20 cellular contexts compared by ENCODE assay signal in the genomic region with DNA sequence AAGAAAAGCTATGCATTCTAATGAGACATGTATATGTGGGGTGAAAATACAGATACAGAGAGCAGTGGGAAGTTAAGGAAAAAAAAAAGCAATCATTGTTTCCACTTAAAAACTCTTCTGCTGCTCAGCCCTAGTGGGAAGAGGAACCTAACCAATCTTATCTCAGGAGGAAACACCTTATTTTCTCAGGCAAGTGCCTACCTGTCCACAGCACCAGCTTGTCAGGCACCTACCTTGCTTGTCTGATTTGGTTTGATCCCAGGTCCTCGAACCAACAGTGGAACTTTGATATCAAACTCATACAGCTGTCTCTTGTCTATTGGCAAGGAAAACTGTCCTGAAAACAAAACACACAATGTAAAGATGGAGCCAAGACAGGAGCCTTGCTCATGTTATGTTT.
"Had no signal": no experiment of that assay in that cellular context is flagged by ENCODE, and none has a peak within 500 bp of the region (broad histone marks: within the 10 kb centered on the region; RNA-seq: fewer than 3 reads in every experiment).

No MANE protein-coding gene starts in this region.

- H3K9me3 ChIP-seq: lower lobe of right lung, sigmoid colon, thoracic aorta, upper lobe of right lung had no signal

- H3K27ac Mint-ChIP-seq: mesothelial cell of epicardium, nephron had no signal

- H3K4me3 Mint-ChIP-seq: activated CD4-positive, alpha-beta T cell treated with anti-CD3 and anti-CD28 coated beads, Interleukin-2, amount 10 ng/mL, durations not matched to agents 24 days and 14 days; activated CD8-positive, alpha-beta memory T cell treated with anti-CD3 and anti-CD28 coated beads, Interleukin-2, amount 10 ng/mL, durations not matched to agents 7 days and 5 days; mesothelial cell of epicardium; nephron; stimulated activated effector memory CD8-positive, alpha-beta T cell treated with anti-CD3 and anti-CD28 coated beads, Interleukin-12 subunit alpha, Interleukin-12 subunit beta, amount 100 ng/mL, for 72 hours had no signal

- H3K4me1 ChIP-seq: lower lobe of right lung, sigmoid colon, upper lobe of right lung had no signal

- H3K27me3 Mint-ChIP-seq: activated CD4-positive, alpha-beta T cell treated with anti-CD3 and anti-CD28 coated beads, Interleukin-2, amount 10 ng/mL, durations not matched to agents 24 days and 14 days; activated CD8-positive, alpha-beta memory T cell treated with anti-CD3 and anti-CD28 coated beads, Interleukin-2, amount 10 ng/mL, durations not matched to agents 7 days and 5 days; dendritic cell treated with granulocyte-macrophage colony-stimulating factor and Interleukin-4, amounts not matched to agents 40 ng/mL and 50 ng/mL, for 4 days had no signal

- H3K79me2 ChIP-seq: hepatocyte had no signal

- H3K27me3 ChIP-seq: cardiac muscle cell, hepatocyte, sigmoid colon, upper lobe of right lung had no signal

- ATAC-seq: left colon, lower lobe of right lung, upper lobe of right lung had no signal

- H3K9me3 Mint-ChIP-seq: activated CD4-positive, alpha-beta T cell treated with anti-CD3 and anti-CD28 coated beads, Interleukin-2, amount 10 ng/mL, durations not matched to agents 24 days and 14 days; activated T-helper 2 cell treated with anti-CD3 and anti-CD28 coated beads, Interferon-gamma antibody, Interleukin-2, Interleukin-4, amounts not matched to agents 10 μg/mL and 5 μg/mL and 100 μg/mL, durations not matched to agents 14 hours and 24 hours and 36 hours; dendritic cell treated with granulocyte-macrophage colony-stimulating factor and Interleukin-4, amounts not matched to agents 40 ng/mL and 50 ng/mL, for 4 days; mesothelial cell of epicardium; nephron; stimulated activated effector memory CD8-positive, alpha-beta T cell treated with anti-CD3 and anti-CD28 coated beads, Interleukin-12 subunit alpha, Interleukin-12 subunit beta, amount 100 ng/mL, for 72 hours had no signal

- H3K4me1 Mint-ChIP-seq: mesothelial cell of epicardium had no signal

- H3K27ac ChIP-seq: cardiac muscle cell, hepatocyte, lower lobe of right lung, sigmoid colon, thoracic aorta, upper lobe of right lung had no signal

- H2AFZ ChIP-seq: hepatocyte had no signal

- DNase-seq: activated CD4-positive, CD25-positive, alpha-beta regulatory T cell; amniotic stem cell; effector CD8-positive, alpha-beta T cell; left colon; lower lobe of right lung; occipital lobe; posterior cingulate gyrus; sigmoid colon; T-helper 9 cell; upper lobe of right lung had no signal

- H3K4me2 ChIP-seq: hepatocyte had no signal

- H3K4me3 ChIP-seq: cardiac muscle cell, hepatocyte, lower lobe of right lung, sigmoid colon, thoracic aorta, upper lobe of right lung had no signal
